Comparison of ENCODE assay signal across 1 cellular context in genomic region chr2:195657634-195658540, GRCh38.
TF ChIP-seq lines count a peak whose summit lies in the region.

No MANE protein-coding gene starts in this region.

TF ChIP-seq in HepG2, 621 proteins besides CTCF, POLR2A, EP300 and RAD21 (continued from another document and continues in another):
- TF ChIP-seq THAP7 (CRISPR knock-in tag; IDR thresholded peaks at IDR 0.05) (no peak), ISL2 (CRISPR knock-in tag; IDR thresholded peaks at IDR 0.05) (no peak), ZNF816 (CRISPR knock-in tag; IDR thresholded peaks at IDR 0.05; ENCODE audit: borderline replicate concordance) (peak; percentile 95), KDM1A (CRISPR knock-in tag; IDR thresholded peaks at IDR 0.05) (no peak), ZBTB7A (CRISPR knock-in tag; IDR thresholded peaks at IDR 0.05) (peak; percentile 48; the same call in 1 of the 2 replicates), ZNF740 (CRISPR knock-in tag; IDR thresholded peaks at IDR 0.05) (peak; percentile 32; the same call in 1 of the 2 replicates), ATAD3A (CRISPR knock-in tag; IDR thresholded peaks at IDR 0.05) (no peak), ZNF770 (CRISPR knock-in tag; IDR thresholded peaks at IDR 0.05) (no peak), ELK4 (CRISPR knock-in tag; IDR thresholded peaks at IDR 0.05; ENCODE audit: borderline replicate concordance) (no peak), ZNF24 (IDR thresholded peaks at IDR 0.05) (no peak), HNRNPL (IDR thresholded peaks at IDR 0.05; ENCODE audit: low read depth, low read length) (0 out of 2 replicates have a peak, but pooled peaks have one; percentile 28), GFI1 (CRISPR knock-in tag; IDR thresholded peaks at IDR 0.05; ENCODE audit: borderline replicate concordance) (no peak; the same call in 1 of the 2 replicates), ZNF703 (CRISPR knock-in tag; IDR thresholded peaks at IDR 0.05; ENCODE audit: borderline replicate concordance) (0 out of 2 replicates have a peak, but pooled peaks have one; percentile 19), TIGD3 (CRISPR knock-in tag; IDR thresholded peaks at IDR 0.05; ENCODE audit: borderline replicate concordance) (no peak), GTF2F1 (IDR thresholded peaks at IDR 0.05; ENCODE audit: low read length) (no peak), KDM4B (CRISPR knock-in tag; IDR thresholded peaks at IDR 0.05) (peak; percentile 50; the same call in 1 of the 2 replicates), MZF1 (CRISPR knock-in tag; IDR thresholded peaks at IDR 0.05; ENCODE audit: borderline replicate concordance) (no peak), ZNF652 (CRISPR knock-in tag; IDR thresholded peaks at IDR 0.05; ENCODE audit: borderline replicate concordance, low read depth) (no peak), PCBP1 (IDR thresholded peaks at IDR 0.05; ENCODE audit: borderline replicate concordance, low read depth, low read length) (no peak), NFRKB (IDR thresholded peaks at IDR 0.05) (no peak), PBX3 (CRISPR knock-in tag; IDR thresholded peaks at IDR 0.05; ENCODE audit: borderline replicate concordance) (0 out of 2 replicates have a peak, but pooled peaks have one; percentile 33), ZNF850 (CRISPR knock-in tag; conservative IDR thresholded peaks at IDR 0.05) (no peak; the same call in 1 of the 2 replicates), LBX2 (CRISPR knock-in tag; IDR thresholded peaks at IDR 0.05; ENCODE audit: borderline replicate concordance) (peak; percentile 22; the same call in 1 of the 2 replicates), THAP9 (CRISPR knock-in tag; IDR thresholded peaks at IDR 0.05; ENCODE audit: borderline replicate concordance) (0 out of 2 replicates have a peak, but pooled peaks have one; percentile 5), CENPBD1 (CRISPR knock-in tag; IDR thresholded peaks at IDR 0.05; ENCODE audit: borderline replicate concordance, low read depth) (no peak), RBM39 (IDR thresholded peaks at IDR 0.05; ENCODE audit: low read depth, low read length, poor library complexity, severe bottlenecking) (peak; percentile 62), ZNF101 (CRISPR knock-in tag; IDR thresholded peaks at IDR 0.05; ENCODE audit: borderline replicate concordance, low read depth) (no peak), SKIL (CRISPR knock-in tag; IDR thresholded peaks at IDR 0.05; ENCODE audit: borderline replicate concordance) (no peak), POLR2AphosphoS5 (IDR thresholded peaks at IDR 0.05; ENCODE audit: low read depth, low read length) (peak; percentile 29; the same call in 1 of the 2 replicates), ZNF430 (CRISPR knock-in tag; IDR thresholded peaks at IDR 0.05) (peak; percentile 85; the same call in 1 of the 2 replicates), ZNF589 (CRISPR knock-in tag; conservative IDR thresholded peaks at IDR 0.05) (no peak; the same call in 1 of the 2 replicates), PHF20 (CRISPR knock-in tag; IDR thresholded peaks at IDR 0.05) (no peak), CBX2 (IDR thresholded peaks at IDR 0.05; ENCODE audit: low read depth, low read length) (no peak), CBX2 (CRISPR knock-in tag; IDR thresholded peaks at IDR 0.05; ENCODE audit: low read depth) (no peak), ZNF788 (CRISPR knock-in tag; IDR thresholded peaks at IDR 0.05; ENCODE audit: borderline replicate concordance) (peak; percentile 47; the same call in 1 of the 2 replicates), ZNF546 (CRISPR knock-in tag; conservative IDR thresholded peaks at IDR 0.05) (peak; percentile 82; the same call in 1 of the 2 replicates), ZNF329 (CRISPR knock-in tag; IDR thresholded peaks at IDR 0.05; ENCODE audit: low read depth) (no peak), ZNF552 (CRISPR knock-in tag; IDR thresholded peaks at IDR 0.05; ENCODE audit: borderline replicate concordance) (peak; percentile 78), SNAI1 (CRISPR knock-in tag; IDR thresholded peaks at IDR 0.05; ENCODE audit: borderline replicate concordance) (no peak), ZFP1 (CRISPR knock-in tag; IDR thresholded peaks at IDR 0.05) (no peak; the same call in 1 of the 2 replicates), ZBTB4 (CRISPR knock-in tag; IDR thresholded peaks at IDR 0.05; ENCODE audit: borderline replicate concordance) (no peak), GRHL1 (CRISPR knock-in tag; conservative IDR thresholded peaks at IDR 0.05) (no peak; the same call in 1 of the 2 replicates)
